ENCODE assay signal across 15 cellular contexts in the genomic region with DNA sequence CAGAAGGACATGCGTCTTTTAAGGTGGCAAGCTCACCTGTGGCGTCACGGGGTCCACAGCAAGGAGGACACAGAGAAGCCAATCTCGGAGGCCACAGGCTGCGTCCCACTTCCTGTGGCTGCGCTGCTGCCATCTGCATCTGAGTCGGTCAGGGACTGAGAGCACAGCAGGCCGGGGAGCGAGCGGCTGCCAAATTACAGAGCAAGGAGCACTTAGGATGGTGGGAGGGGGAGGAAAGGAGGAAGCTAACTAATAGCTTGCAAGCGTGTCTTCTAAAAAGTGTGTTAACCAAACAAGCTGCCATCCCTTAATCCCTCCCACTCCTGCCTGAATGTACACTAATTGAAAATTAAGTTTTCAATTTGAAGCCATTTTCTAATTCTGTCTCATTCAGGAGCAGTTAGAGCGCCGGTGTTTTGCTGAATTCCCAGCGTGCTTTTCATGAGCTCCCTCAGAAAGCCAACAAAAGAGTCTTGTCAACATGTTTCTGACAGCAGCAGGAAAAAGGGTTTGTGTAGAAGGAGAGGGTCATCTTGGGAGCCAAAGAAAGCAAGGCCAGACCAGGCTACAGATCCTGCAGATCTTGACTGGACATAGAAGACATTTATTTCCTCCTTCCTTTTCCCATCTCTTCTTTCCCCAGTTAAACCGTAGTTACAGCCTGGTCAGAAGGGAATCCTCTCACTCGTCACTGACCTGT. TPM values are rescaled to one million over a fixed set of nuclear protein-coding genes. Genes with fewer than 3 reads are reported as not detected.
DNase-seq lines count a peak whose midpoint lies in the region; FAIRE-seq and TF ChIP-seq lines count a peak whose summit lies in the region.
"Had no signal": no experiment of that assay in that cellular context is flagged by ENCODE, and none has a peak within 500 bp of the region (broad histone marks: within the 10 kb centered on the region; RNA-seq: fewer than 3 reads in every experiment).

No MANE protein-coding gene starts in this region.

- H2AFZ ChIP-seq in neural cell (ENCODE audit: low read depth, low read length) = no peak overlapping the region

- no peak for TF ChIP-seq EP300 in neural cell (conservative IDR thresholded peaks at IDR 0.05; ENCODE audit: poor library complexity, severe bottlenecking)

- no peak overlapping the region for H3K27ac ChIP-seq in neural cell (ENCODE audit: low read length)
- peak overlapping the region in 1 of 2 donors; percentile 29 for H3K27ac ChIP-seq in small intestine (ENCODE audit: low read depth in 1 of 2, low read length in 1 of 2)
- H3K27ac ChIP-seq: BLaER1 had no signal

- H3K4me1 ChIP-seq in small intestine (ENCODE audit: control insufficient read depth in 2 of 2, insufficient read depth in 1 of 2, low read depth in 1 of 2, low read length in 1 of 2) = no peaks in the 10 kb centered on the region
- H3K4me1 ChIP-seq: BLaER1 had no signal

- DNase-seq in G401 (ENCODE audit: low spot score) (peak; percentile 88), NCI-H446 treated with DMSO at 0.1 percent for 48 hours (lab: John Stamatoyannopoulos, UW) (peak; percentile 37), glutamatergic neuron (peak; percentile 74), epidermal melanocyte (ENCODE audit: insufficient read length, low spot score) (no peak), RPMI8226 (no peak), small intestine (no peak)
- DNase-seq in activated CD4-positive, alpha-beta T cell treated with anti-CD3 and anti-CD28 coated beads, Interleukin-2, amount 50 U/mL, for 4 hours = no peak
- DNase-seq: activated CD4-positive, alpha-beta memory T cell treated with anti-CD3 and anti-CD28 coated beads, Interleukin-2, amount 10 ng/mL, durations not matched to agents 7 days and 5 days; effector CD8-positive, alpha-beta T cell; foreskin fibroblast; stimulated activated CD4-positive, alpha-beta T cell treated with anti-CD3 and anti-CD28 coated beads, Interleukin-4, amount 100 ng/mL, for 24 hours had no signal

- H3K36me3 Mint-ChIP-seq in glutamatergic neuron (ENCODE audit: unreplicated experiment) = peaks cover 5% of the 10 kb centered on the region

- H3K36me3 ChIP-seq in neural cell (ENCODE audit: insufficient read depth, low read length) = no peaks in the 10 kb centered on the region
- no peaks in the 10 kb centered on the region for H3K36me3 ChIP-seq in small intestine (ENCODE audit: control insufficient read depth in 2 of 2, insufficient read depth in 2 of 2, low read length in 2 of 2)
- H3K36me3 ChIP-seq: BLaER1 had no signal

- H3K27me3 ChIP-seq in neural cell (ENCODE audit: insufficient read depth, low read depth, low read length) (no peaks in the 10 kb centered on the region), small intestine (ENCODE audit: control insufficient read depth in 2 of 2, insufficient read depth in 2 of 2, low read length in 2 of 2) (no peaks in the 10 kb centered on the region)
- H3K27me3 ChIP-seq: BLaER1 had no signal

- H3K9me3 Mint-ChIP-seq in glutamatergic neuron (ENCODE audit: unreplicated experiment) = peaks cover 9% of the 10 kb centered on the region
- H3K9me3 Mint-ChIP-seq: activated T-helper 2 cell treated with anti-CD3 and anti-CD28 coated beads, Interferon-gamma antibody, Interleukin-2, Interleukin-4, amounts not matched to agents 10 μg/mL and 5 μg/mL and 100 μg/mL, durations not matched to agents 14 hours and 24 hours and 36 hours had no signal

- no peaks in the 10 kb centered on the region for H4K20me1 ChIP-seq in neural cell (ENCODE audit: insufficient read depth)
- H4K20me1 ChIP-seq: BLaER1 had no signal

- H3K4me3 Mint-ChIP-seq in glutamatergic neuron (ENCODE audit: unreplicated experiment) = peak overlapping the region; percentile 50
- H3K4me3 Mint-ChIP-seq: activated CD4-positive, alpha-beta memory T cell treated with anti-CD3 and anti-CD28 coated beads, Interleukin-2, amount 10 ng/mL, durations not matched to agents 7 days and 5 days had no signal

- no peak overlapping the region for H3K4me2 ChIP-seq in neural cell (ENCODE audit: low read length)
- H3K4me2 ChIP-seq: BLaER1 had no signal

- H3K9ac ChIP-seq in neural cell (ENCODE audit: low read length) = no peak overlapping the region
- H3K9ac ChIP-seq: BLaER1 had no signal

- H3K27ac Mint-ChIP-seq in glutamatergic neuron (ENCODE audit: unreplicated experiment) = peak overlapping the region; percentile 91
- H3K27ac Mint-ChIP-seq: activated CD4-positive, alpha-beta memory T cell treated with anti-CD3 and anti-CD28 coated beads, Interleukin-2, amount 10 ng/mL, durations not matched to agents 7 days and 5 days; activated T-helper 2 cell treated with anti-CD3 and anti-CD28 coated beads, Interferon-gamma antibody, Interleukin-2, Interleukin-4, amounts not matched to agents 10 μg/mL and 5 μg/mL and 100 μg/mL, durations not matched to agents 14 hours and 24 hours and 36 hours had no signal

- TF ChIP-seq CTCF in glutamatergic neuron (IDR thresholded peaks at IDR 0.05; ENCODE audit: partially characterized antibody, unreplicated experiment) (no peak), neural cell (IDR thresholded peaks at IDR 0.05; ENCODE audit: poor library complexity, severe bottlenecking) (no peak)

- no peak overlapping the region for H3K4me3 ChIP-seq in neural cell (ENCODE audit: low read length)
- H3K4me3 ChIP-seq in small intestine (ENCODE audit: low read depth in 1 of 2, low read length in 2 of 2) = no peak overlapping the region
- H3K4me3 ChIP-seq: BLaER1 had no signal

- H3K79me2 ChIP-seq in neural cell (replicated peaks; ENCODE audit: insufficient read depth, low read length) = no peaks in the 10 kb centered on the region

- H3K9me3 ChIP-seq in neural cell (ENCODE audit: low read length) (no peaks in the 10 kb centered on the region), small intestine (ENCODE audit: control insufficient read depth, low read depth) (no peaks in the 10 kb centered on the region)

- in situ Hi-C loops in G401 (cut with HindIII; ENCODE audit: low sequenced_read_pairs) = no loop called here

- peaks cover 8% of the 10 kb centered on the region for H3K27me3 Mint-ChIP-seq in glutamatergic neuron (ENCODE audit: unreplicated experiment)
- H3K27me3 Mint-ChIP-seq: activated CD4-positive, alpha-beta memory T cell treated with anti-CD3 and anti-CD28 coated beads, Interleukin-2, amount 10 ng/mL, durations not matched to agents 7 days and 5 days had no signal

- peaks cover 20% of the 10 kb centered on the region for H3K4me1 Mint-ChIP-seq in glutamatergic neuron (ENCODE audit: low read depth, unreplicated experiment)
- H3K4me1 Mint-ChIP-seq: activated CD4-positive, alpha-beta memory T cell treated with anti-CD3 and anti-CD28 coated beads, Interleukin-2, amount 10 ng/mL, durations not matched to agents 7 days and 5 days had no signal

- no peak for TF ChIP-seq RAD21 in neural cell (conservative IDR thresholded peaks at IDR 0.05)

- no peaks in the 10 kb centered on the region for H3K9me2 ChIP-seq in neural cell (ENCODE audit: insufficient read depth, low read length)

- 44 to 77% (median 56%) methylated on average over 16 of the region's 16 CpGs for WGBS in small intestine, 3 donors

- FAIRE-seq in small intestine (lab: Jason Lieb, UNC) = no peak
- FAIRE-seq: keratinocyte had no signal

- no peaks in the 10 kb centered on the region for H3F3A ChIP-seq in neural cell (ENCODE audit: insufficient read depth, low read length, poor library complexity, severe bottlenecking)

TF ChIP-seq in neural cell, 6 proteins besides CTCF, POLR2A, EP300 and RAD21:
- TF ChIP-seq TAF1 (IDR thresholded peaks at IDR 0.05; ENCODE audit: low read depth) (no peak), SMC3 (conservative IDR thresholded peaks at IDR 0.05; ENCODE audit: poor library complexity) (no peak), POLR2AphosphoS5 (IDR thresholded peaks at IDR 0.05) (no peak), MXI1 (conservative IDR thresholded peaks at IDR 0.05; ENCODE audit: poor library complexity, severe bottlenecking) (no peak), EZH2 (IDR thresholded peaks at IDR 0.05; ENCODE audit: borderline replicate concordance, insufficient read depth, low read length, poor library complexity, severe bottlenecking) (no peak)
- TF ChIP-seq, protein P1, sequence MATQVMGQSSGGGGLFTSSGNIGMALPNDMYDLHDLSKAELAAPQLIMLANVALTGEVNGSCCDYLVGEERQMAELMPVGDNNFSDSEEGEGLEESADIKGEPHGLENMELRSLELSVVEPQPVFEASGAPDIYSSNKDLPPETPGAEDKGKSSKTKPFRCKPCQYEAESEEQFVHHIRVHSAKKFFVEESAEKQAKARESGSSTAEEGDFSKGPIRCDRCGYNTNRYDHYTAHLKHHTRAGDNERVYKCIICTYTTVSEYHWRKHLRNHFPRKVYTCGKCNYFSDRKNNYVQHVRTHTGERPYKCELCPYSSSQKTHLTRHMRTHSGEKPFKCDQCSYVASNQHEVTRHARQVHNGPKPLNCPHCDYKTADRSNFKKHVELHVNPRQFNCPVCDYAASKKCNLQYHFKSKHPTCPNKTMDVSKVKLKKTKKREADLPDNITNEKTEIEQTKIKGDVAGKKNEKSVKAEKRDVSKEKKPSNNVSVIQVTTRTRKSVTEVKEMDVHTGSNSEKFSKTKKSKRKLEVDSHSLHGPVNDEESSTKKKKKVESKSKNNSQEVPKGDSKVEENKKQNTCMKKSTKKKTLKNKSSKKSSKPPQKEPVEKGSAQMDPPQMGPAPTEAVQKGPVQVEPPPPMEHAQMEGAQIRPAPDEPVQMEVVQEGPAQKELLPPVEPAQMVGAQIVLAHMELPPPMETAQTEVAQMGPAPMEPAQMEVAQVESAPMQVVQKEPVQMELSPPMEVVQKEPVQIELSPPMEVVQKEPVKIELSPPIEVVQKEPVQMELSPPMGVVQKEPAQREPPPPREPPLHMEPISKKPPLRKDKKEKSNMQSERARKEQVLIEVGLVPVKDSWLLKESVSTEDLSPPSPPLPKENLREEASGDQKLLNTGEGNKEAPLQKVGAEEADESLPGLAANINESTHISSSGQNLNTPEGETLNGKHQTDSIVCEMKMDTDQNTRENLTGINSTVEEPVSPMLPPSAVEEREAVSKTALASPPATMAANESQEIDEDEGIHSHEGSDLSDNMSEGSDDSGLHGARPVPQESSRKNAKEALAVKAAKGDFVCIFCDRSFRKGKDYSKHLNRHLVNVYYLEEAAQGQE (IDR thresholded peaks at IDR 0.05; ENCODE audit: borderline replicate concordance) = peak; percentile 45

RNA-seq across cellular contexts. Expression of a gene that starts 42.4 kb away (rescaled TPM):
- total RNA-seq in G401 (2014; rRNA removed; shearing (Covaris generic)) = 17.0 and 20.4 TPM in 2 replicates
- total RNA-seq in glutamatergic neuron (ENCODE audit: unreplicated experiment) = 101 TPM
- polyA plus RNA-seq in neural cell (84.9 and 86.0 TPM in 2 replicates), small intestine (10 to 100 TPM; 43.8 to 50.6 (median 45.8) TPM)
- polyA minus RNA-seq in neural cell = 127 and 142 TPM in 2 replicates

Comparison
In these comparisons a context has a peak if more than half of its experiments do, and no peak if none do; other contexts are left out.
1. DNase-seq: peak in G401 (single experiment), NCI-H446 treated with DMSO at 0.1 percent for 48 hours (single experiment) and glutamatergic neuron (single experiment); none in epidermal melanocyte (single experiment), RPMI8226 (single experiment), small intestine (single experiment) and activated CD4-positive, alpha-beta T cell treated with anti-CD3 and anti-CD28 coated beads, Interleukin-2, amount 50 U/mL, for 4 hours (0 of 2).